In genomic region chr1:59530119-59530518, GRCh38 we compare ENCODE assay signal across 7 cellular contexts.
"Had no signal": no experiment of that assay in that cellular context is flagged by ENCODE, and none has a peak within 500 bp of the region (broad histone marks: within the 10 kb centered on the region; RNA-seq: fewer than 3 reads in every experiment).

No MANE protein-coding gene starts in this region.

- H3K27ac ChIP-seq: HL-60 had no signal

- H3K36me3 ChIP-seq: HAP-1 had no signal

- H3K4me3 ChIP-seq: GM23338, HAP-1 had no signal

- H3K4me1 ChIP-seq: HAP-1 had no signal

- ATAC-seq: GM23338, HCT116 had no signal

- H3K9me3 ChIP-seq: HAP-1 had no signal

- DNase-seq: H7, HFFc6, KG1 had no signal

- H2AFZ ChIP-seq: GM23338 had no signal

- H3K4me2 ChIP-seq: GM23338 had no signal
